23 cellular contexts compared by ENCODE assay signal in genomic region chr10:70907619-70908425, GRCh38. TPM values are rescaled to one million over a fixed set of nuclear protein-coding genes. Genes with fewer than 3 reads are reported as not detected.
A peak's percentile ranks its signal among the peaks of the same experiment; 100 is the strongest.
DNase-seq lines count a peak whose midpoint lies in the region; ATAC-seq and TF ChIP-seq lines count a peak whose summit lies in the region.
"Had no signal": no experiment of that assay in that cellular context is flagged by ENCODE, and none has a peak within 500 bp of the region (broad histone marks: within the 10 kb centered on the region; RNA-seq: fewer than 3 reads in every experiment).

No MANE protein-coding gene starts in this region.

- H3K4me1 Mint-ChIP-seq in brain = peaks cover 40% of the 10 kb centered on the region
- H3K4me1 Mint-ChIP-seq: activated CD8-positive, alpha-beta memory T cell treated with anti-CD3 and anti-CD28 coated beads, Interleukin-2, amount 10 ng/mL, durations not matched to agents 7 days and 5 days; CD4-positive, CD25-positive, alpha-beta regulatory T cell had no signal

- TF ChIP-seq CTCF in brain (conservative IDR thresholded peaks at IDR 0.05) (no peak), left ventricle myocardium inferior (IDR thresholded peaks at IDR 0.05; ENCODE audit: borderline replicate concordance) (no peak), sigmoid colon (IDR thresholded peaks at IDR 0.05) (no peak)

- H3K4me3 ChIP-seq in left ventricle myocardium inferior (no peak overlapping the region), sigmoid colon (no peak overlapping the region)
- H3K4me3 ChIP-seq: GM23248, lung, right lobe of liver, uterus had no signal

- H3K9me3 ChIP-seq in left ventricle myocardium inferior (replicated peaks) = no peaks in the 10 kb centered on the region
- no peaks in the 10 kb centered on the region for H3K9me3 ChIP-seq in sigmoid colon
- H3K9me3 ChIP-seq: right lobe of liver, uterus had no signal

- no peak overlapping the region for H3K4me3 Mint-ChIP-seq in brain
- H3K4me3 Mint-ChIP-seq: activated CD8-positive, alpha-beta memory T cell treated with anti-CD3 and anti-CD28 coated beads, Interleukin-2, amount 10 ng/mL, durations not matched to agents 7 days and 5 days; CD4-positive, CD25-positive, alpha-beta regulatory T cell; nephron had no signal

- intact Hi-C loops in left ventricle myocardium inferior (cut with micrococcal nuclease) = no loop called here
- intact Hi-C loops in sigmoid colon (cut with DNase I) = no loop called here

- H3K4me1 ChIP-seq in left ventricle myocardium inferior = peaks cover 23% of the 10 kb centered on the region
- H3K4me1 ChIP-seq in sigmoid colon = peaks cover 0 to 21% (median 17%) of the 10 kb centered on the region in 4 donors
- H3K4me1 ChIP-seq: right lobe of liver, uterus had no signal

- peaks cover 5% of the 10 kb centered on the region for H3K27me3 ChIP-seq in left ventricle myocardium inferior (ENCODE audit: low read depth)
- H3K27me3 ChIP-seq in sigmoid colon = no peaks in the 10 kb centered on the region
- H3K27me3 ChIP-seq: right lobe of liver, uterus had no signal

- peaks cover 6% of the 10 kb centered on the region for H3K27me3 Mint-ChIP-seq in brain

- H3K27ac Mint-ChIP-seq in brain = peak overlapping the region in 3 of 5 experiments; percentile 15 to 80 (median 38)
- H3K27ac Mint-ChIP-seq: activated CD8-positive, alpha-beta memory T cell treated with anti-CD3 and anti-CD28 coated beads, Interleukin-2, amount 10 ng/mL, durations not matched to agents 7 days and 5 days; CD4-positive, CD25-positive, alpha-beta regulatory T cell had no signal

- H3K9me3 Mint-ChIP-seq in brain = peaks cover 0 to 3% (median 0%) of the 10 kb centered on the region in 5 experiments
- H3K9me3 Mint-ChIP-seq: nephron had no signal

- H3K27ac ChIP-seq in left ventricle myocardium inferior (replicated peaks) (peak overlapping the region; percentile 19), sigmoid colon (peak overlapping the region in 2 of 4 donors; percentile 25 to 62)
- H3K27ac ChIP-seq: GM23248, HL-60, right lobe of liver, uterus, VCaP had no signal

- no peak for TF ChIP-seq POLR2A in sigmoid colon (IDR thresholded peaks at IDR 0.05)

- DNase-seq in D341Med (ENCODE audit: low spot score) = peak; percentile 14
- no peak for DNase-seq in left ventricle myocardium inferior
- peak; percentile 49 for DNase-seq in sigmoid colon
- no peak for DNase-seq in stimulated activated CD4-positive, alpha-beta T cell treated with anti-CD3 and anti-CD28 coated beads, Interleukin-15, amount 100 ng/mL, for 24 hours
- no peak for DNase-seq in HT-29 (ENCODE audit: low spot score)
- DNase-seq in cerebellar cortex (ENCODE audit: low spot score) = no peak
- DNase-seq: activated CD8-positive, alpha-beta memory T cell treated with anti-CD3 and anti-CD28 coated beads, Interleukin-2, amount 10 ng/mL, durations not matched to agents 7 days and 5 days; activated naive CD4-positive, alpha-beta T cell treated with anti-CD3 and anti-CD28 coated beads, Interleukin-2, amount 50 U/mL, for 16 hours; activated T-cell treated with anti-CD3 and anti-CD28 coated beads, Interleukin-2, amount 50 U/mL, for 48 hours; anterior cingulate cortex; CD4-positive, CD25-positive, alpha-beta regulatory T cell; central memory CD4-positive, alpha-beta T cell; GM23248; NCI-H146; stimulated activated naive CD4-positive, alpha-beta T cell; uterus had no signal

- H3K36me3 ChIP-seq in left ventricle myocardium inferior (no peaks in the 10 kb centered on the region), sigmoid colon (no peaks in the 10 kb centered on the region)
- H3K36me3 ChIP-seq: right lobe of liver, uterus had no signal

- WGBS in sigmoid colon, 2 donors = 58 to 78% methylated on average over 17 of the region's 17 CpGs

- no peak for TF ChIP-seq EP300 in sigmoid colon (IDR thresholded peaks at IDR 0.05)

- H3K36me3 Mint-ChIP-seq in brain = no peaks in the 10 kb centered on the region
- H3K36me3 Mint-ChIP-seq: activated CD8-positive, alpha-beta memory T cell treated with anti-CD3 and anti-CD28 coated beads, Interleukin-2, amount 10 ng/mL, durations not matched to agents 7 days and 5 days; CD4-positive, CD25-positive, alpha-beta regulatory T cell had no signal

- ATAC-seq in GM21717 (IDR thresholded peaks at IDR 0.05; ENCODE audit: unreplicated experiment) = no peak
- ATAC-seq: activated CD8-positive, alpha-beta memory T cell treated with anti-CD3 and anti-CD28 coated beads, Interleukin-2, amount 10 ng/mL, durations not matched to agents 7 days and 5 days had no signal

RNA-seq across cellular contexts. Expression of gene PCBD1, which starts 19.5 kb away (rescaled TPM):
- polyA plus RNA-seq in brain (ENCODE audit: insufficient read depth, low read depth, low replicate concordance) (94.6 TPM), sigmoid colon (100 to 1,000 TPM; 116 to 135 (median 128) TPM)
- total RNA-seq in left ventricle myocardium inferior (123 TPM), sigmoid colon (10 to 100 TPM; 82.5 to 98.1 (median 93.1) TPM)
- total RNA-seq in HT-29 (2014; rRNA removed; shearing (Covaris generic)) = 147 TPM in 2 replicates

Comparison
In these comparisons a context has a peak if more than half of its experiments do, and no peak if none do; other contexts are left out.
1. DNase-seq: peak in D341Med (single experiment) and sigmoid colon (single experiment); none in left ventricle myocardium inferior (single experiment), stimulated activated CD4-positive, alpha-beta T cell treated with anti-CD3 and anti-CD28 coated beads, Interleukin-15, amount 100 ng/mL, for 24 hours (single experiment), HT-29 (single experiment) and cerebellar cortex (single experiment).